11 cellular contexts compared by ENCODE assay signal in the genomic region with DNA sequence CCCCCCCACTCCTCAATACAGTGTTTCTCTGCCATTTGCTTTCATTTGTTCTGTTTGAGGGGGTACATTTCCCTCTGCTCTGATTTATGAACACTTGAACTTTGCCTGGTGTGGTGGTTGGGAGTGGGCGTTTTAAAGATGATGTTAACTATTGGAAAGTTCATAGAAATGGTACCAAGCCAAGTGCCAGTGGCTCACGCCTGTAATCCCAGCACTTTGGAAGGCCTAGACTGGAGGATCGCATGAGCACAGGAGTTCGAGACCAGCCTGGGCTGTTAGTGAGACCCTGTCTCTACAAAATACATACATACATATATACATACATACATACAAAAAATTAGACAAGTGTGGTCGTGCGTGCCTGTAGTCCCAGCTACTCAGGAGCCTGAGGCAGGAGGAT. TPM values are rescaled to one million over a fixed set of nuclear protein-coding genes. Genes with fewer than 3 reads are reported as not detected.
A peak's percentile ranks its signal among the peaks of the same experiment; 100 is the strongest.
DNase-seq lines count a peak whose midpoint lies in the region; ATAC-seq, FAIRE-seq and TF ChIP-seq lines count a peak whose summit lies in the region.
"Had no signal": no experiment of that assay in that cellular context is flagged by ENCODE, and none has a peak within 500 bp of the region (broad histone marks: within the 10 kb centered on the region; RNA-seq: fewer than 3 reads in every experiment).

No MANE protein-coding gene starts in this region.

- peak overlapping the region; percentile 90 to 93 for H3K27ac ChIP-seq in A549

- FAIRE-seq in A549 (lab: Jason Lieb, UNC) (no peak), GM12892 (lab: Jason Lieb, UNC) (no peak)

- peaks cover 35% of the 10 kb centered on the region for H3K4me1 ChIP-seq in A549

- TF ChIP-seq RAD21 in A549 (conservative IDR thresholded peaks at IDR 0.05 in 1 of 2, IDR thresholded peaks at IDR 0.05 in 1 of 2): no peak

- DNase-seq in A549 (ENCODE audit: low read depth in 1 of 2, low spot score in 1 of 2) (no peak), MG63 (peak; percentile 32), epithelial cell of proximal tubule (ENCODE audit: low read depth) (no peak), GM12892 (ENCODE audit: insufficient read length) (no peak), NOMO-1 treated with dmso at 0.1 percent for 144 hours (lab: John Stamatoyannopoulos, UW; ENCODE audit: unreplicated experiment) (no peak)
- no peak for DNase-seq in natural killer cell treated with Interleukin-12 subunit alpha and Interleukin-12 subunit beta and Interleukin-15 and Interleukin-18, amount 100 ng/mL, for 72 hours (ENCODE audit: low spot score)
- DNase-seq: activated T-cell treated with anti-CD3 and anti-CD28 coated beads, Interleukin-2, amount 50 U/mL, for 1 hour; OCI-M1 had no signal

- ATAC-seq in A549 (no peak), HG02970 (IDR thresholded peaks at IDR 0.05; ENCODE audit: low FRiP score, unreplicated experiment) (no peak), HG03571 (IDR thresholded peaks at IDR 0.05; ENCODE audit: unreplicated experiment) (no peak)
- no peak for ATAC-seq in natural killer cell treated with Interleukin-12 subunit alpha and Interleukin-12 subunit beta and Interleukin-15 and Interleukin-18, amount 100 ng/mL, for 72 hours
- ATAC-seq: stimulated activated memory B cell treated with anti-CD40 and anti-IgM and Interleukin-4, amounts not matched to agents 10 μg/mL and 1 μg/mL and 100 μg/mL, for 72 hours had no signal

- POLR2A ChIA-PET in A549 (lab: Yijun Ruan, JAX): interaction anchor here (0.9 kb wide), 1 partner anchor 173 kb away, joined by 3 read pairs; no protein-coding TSS in a partner anchor

- H3K4me3 ChIP-seq in A549: peak overlapping the region; percentile 84
- H3K4me3 ChIP-seq in MG63: peak overlapping the region; percentile 77
- H3K4me3 ChIP-seq in epithelial cell of proximal tubule (ENCODE audit: low read depth, low read length): peak overlapping the region; percentile 88

- peaks cover 8% of the 10 kb centered on the region for H3K9me3 Mint-ChIP-seq in natural killer cell treated with Interleukin-12 subunit alpha and Interleukin-12 subunit beta and Interleukin-15 and Interleukin-18, amount 100 ng/mL, for 72 hours
- H3K9me3 Mint-ChIP-seq: stimulated activated memory B cell treated with anti-CD40 and anti-IgM and Interleukin-4, amounts not matched to agents 10 μg/mL and 1 μg/mL and 100 μg/mL, for 72 hours had no signal

- H3K4me2 ChIP-seq in A549: peak overlapping the region; percentile 91

- peak overlapping the region; percentile 86 for H3K4me3 Mint-ChIP-seq in natural killer cell treated with Interleukin-12 subunit alpha and Interleukin-12 subunit beta and Interleukin-15 and Interleukin-18, amount 100 ng/mL, for 72 hours

- CTCF ChIA-PET in A549 (lab: Yijun Ruan, JAX): no interaction called here

- peaks cover 38% of the 10 kb centered on the region for H3K36me3 ChIP-seq in MG63

- H3K4me1 Mint-ChIP-seq in natural killer cell treated with Interleukin-12 subunit alpha and Interleukin-12 subunit beta and Interleukin-15 and Interleukin-18, amount 100 ng/mL, for 72 hours (ENCODE audit: low read depth in 2 of 2): peaks cover 4 to 15% of the 10 kb centered on the region in 2 donors

- 71% methylated on average over 6 of the region's 6 CpGs for WGBS in A549 (ENCODE audit: missing lambda C conversion rate)

- TF ChIP-seq EP300 in A549 (IDR thresholded peaks at IDR 0.05): no peak

- peak overlapping the region in 1 of 2 donors; percentile 58 for H3K27ac Mint-ChIP-seq in natural killer cell treated with Interleukin-12 subunit alpha and Interleukin-12 subunit beta and Interleukin-15 and Interleukin-18, amount 100 ng/mL, for 72 hours
- H3K27ac Mint-ChIP-seq: stimulated activated memory B cell treated with anti-CD40 and anti-IgM and Interleukin-4, amounts not matched to agents 10 μg/mL and 1 μg/mL and 100 μg/mL, for 72 hours had no signal

- H3K36me3 Mint-ChIP-seq in natural killer cell treated with Interleukin-12 subunit alpha and Interleukin-12 subunit beta and Interleukin-15 and Interleukin-18, amount 100 ng/mL, for 72 hours: peaks cover 6% of the 10 kb centered on the region
- H3K36me3 Mint-ChIP-seq: stimulated activated memory B cell treated with anti-CD40 and anti-IgM and Interleukin-4, amounts not matched to agents 10 μg/mL and 1 μg/mL and 100 μg/mL, for 72 hours had no signal

- no peaks in the 10 kb centered on the region for H3K27me3 ChIP-seq in MG63

- H3K27me3 Mint-ChIP-seq in natural killer cell treated with Interleukin-12 subunit alpha and Interleukin-12 subunit beta and Interleukin-15 and Interleukin-18, amount 100 ng/mL, for 72 hours: peaks cover 19 to 20% of the 10 kb centered on the region in 2 donors

- TF ChIP-seq POLR2A in A549 (IDR thresholded peaks at IDR 0.05; ENCODE audit: low read length) (no peak), GM12892 (IDR thresholded peaks at IDR 0.05; ENCODE audit: low read depth, low read length) (no peak)

- TF ChIP-seq CTCF in A549 (IDR thresholded peaks at IDR 0.05) (no peak), epithelial cell of proximal tubule (conservative IDR thresholded peaks at IDR 0.05; ENCODE audit: low read depth, low read length) (no peak)

- H3K9me3 ChIP-seq in A549 (no peaks in the 10 kb centered on the region), MG63 (no peaks in the 10 kb centered on the region)

TF ChIP-seq in A549, 52 proteins besides CTCF, POLR2A, EP300 and RAD21:
- no peak for TF ChIP-seq HEYL (CRISPR knock-in tag; IDR thresholded peaks at IDR 0.05)
- no peak for TF ChIP-seq RARB (CRISPR knock-in tag; IDR thresholded peaks at IDR 0.05)
- no peak for TF ChIP-seq HDAC2 (IDR thresholded peaks at IDR 0.05)
- TF ChIP-seq, protein P1, sequence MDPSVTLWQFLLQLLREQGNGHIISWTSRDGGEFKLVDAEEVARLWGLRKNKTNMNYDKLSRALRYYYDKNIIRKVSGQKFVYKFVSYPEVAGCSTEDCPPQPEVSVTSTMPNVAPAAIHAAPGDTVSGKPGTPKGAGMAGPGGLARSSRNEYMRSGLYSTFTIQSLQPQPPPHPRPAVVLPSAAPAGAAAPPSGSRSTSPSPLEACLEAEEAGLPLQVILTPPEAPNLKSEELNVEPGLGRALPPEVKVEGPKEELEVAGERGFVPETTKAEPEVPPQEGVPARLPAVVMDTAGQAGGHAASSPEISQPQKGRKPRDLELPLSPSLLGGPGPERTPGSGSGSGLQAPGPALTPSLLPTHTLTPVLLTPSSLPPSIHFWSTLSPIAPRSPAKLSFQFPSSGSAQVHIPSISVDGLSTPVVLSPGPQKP (IDR thresholded peaks at IDR 0.05; ENCODE audit: low read depth, low read length): no peak

RNA-seq across cellular contexts. Expression of a gene that starts 1.1 kb away (rescaled TPM):
- polyA plus RNA-seq in A549 (2011; rRNA removed) (43.9 and 49.4 TPM in 2 replicates), A549 (2017; fragmentation: RNase III; extraction: RNeasy Plus Mini Kit Qiagen cat#74134 plus additional on column Dnase treatment) (30.1 to 34.2 TPM (median 31.0 TPM) in 3 replicates)
- 20.8 and 24.1 TPM in 2 replicates for polyA plus RNA-seq in A549 (2012; cell fraction: cytosol; rRNA removed)
- 7.1 and 7.8 TPM in 2 replicates for polyA plus RNA-seq in A549 (2012; cell fraction: nucleus; rRNA removed)
- polyA minus RNA-seq in A549 (2011; rRNA and poly(A)+ RNA removed): 7.1 and 8.8 TPM in 2 replicates
- 161 and 270 TPM in 2 replicates for total RNA-seq in MG63 (2014; rRNA removed; shearing (Covaris generic); ENCODE audit: low replicate concordance)
- total RNA-seq in epithelial cell of proximal tubule: 94.8 and 152 TPM in 2 replicates
- 1 to 10 TPM; 2.3 to 2.5 TPM for total RNA-seq in natural killer cell treated with Interleukin-12 subunit alpha and Interleukin-12 subunit beta and Interleukin-15 and Interleukin-18, amount 100 ng/mL, for 72 hours
- polyA plus RNA-seq in GM12892 (2012; ENCODE audit: missing spikeins): not detected

RNA-seq across cellular contexts. Expression of a gene that starts 54.0 kb away (rescaled TPM):
- polyA plus RNA-seq in A549 (2011; rRNA removed) (not detected in 2 replicates), A549 (2017; fragmentation: RNase III; extraction: RNeasy Plus Mini Kit Qiagen cat#74134 plus additional on column Dnase treatment) (not detected in 3 replicates)
- not detected in 2 replicates for polyA plus RNA-seq in A549 (2012; cell fraction: cytosol; rRNA removed)
- not detected in 2 replicates for polyA plus RNA-seq in A549 (2012; cell fraction: nucleus; rRNA removed)
- not detected in 2 replicates for polyA minus RNA-seq in A549 (2011; rRNA and poly(A)+ RNA removed)
- total RNA-seq in MG63 (2014; rRNA removed; shearing (Covaris generic); ENCODE audit: low replicate concordance): not detected in 2 replicates
- total RNA-seq in epithelial cell of proximal tubule: not detected in 2 replicates
- total RNA-seq in natural killer cell treated with Interleukin-12 subunit alpha and Interleukin-12 subunit beta and Interleukin-15 and Interleukin-18, amount 100 ng/mL, for 72 hours: not detected
- not detected for polyA plus RNA-seq in GM12892 (2012; ENCODE audit: missing spikeins)

Comparison
In these comparisons a context has a peak if more than half of its experiments do, and no peak if none do; other contexts are left out.
1. RNA of a gene that starts 1.1 kb away (total RNA-seq): 161 to 270 TPM in MG63 and 94.8 to 152 TPM in epithelial cell of proximal tubule; 2.3 to 2.5 TPM in natural killer cell treated with Interleukin-12 subunit alpha and Interleukin-12 subunit beta and Interleukin-15 and Interleukin-18, amount 100 ng/mL, for 72 hours; every median in the first group is over 10 times any median in the second.
2. Peak in every context shown above with its lines, with median percentiles within 50 percentile points of each other: H3K4me3 ChIP-seq.